ENCODE assay signal across 12 cellular contexts in genomic region chr15:101244889-101245668, GRCh38. TPM values are rescaled to one million over a fixed set of nuclear protein-coding genes. Genes with fewer than 3 reads are reported as not detected.
DNase-seq lines count a peak whose midpoint lies in the region; ATAC-seq and TF ChIP-seq lines count a peak whose summit lies in the region.
"Had no signal": no experiment of that assay in that cellular context is flagged by ENCODE, and none has a peak within 500 bp of the region (broad histone marks: within the 10 kb centered on the region; RNA-seq: fewer than 3 reads in every experiment).

No MANE protein-coding gene starts in this region.

- H3K79me2 ChIP-seq in Loucy (ENCODE audit: insufficient read depth, low read length), result peaks cover 100% of the 10 kb centered on the region

- peaks cover 92% of the 10 kb centered on the region for H3K4me1 ChIP-seq in Loucy (ENCODE audit: insufficient read depth, low read length, poor library complexity, severe bottlenecking)

- no peak for ATAC-seq in HG03432 (IDR thresholded peaks at IDR 0.05; ENCODE audit: unreplicated experiment)
- ATAC-seq in GM21825 (IDR thresholded peaks at IDR 0.05; ENCODE audit: unreplicated experiment), result no peak
- no peak for ATAC-seq in HG02981 (IDR thresholded peaks at IDR 0.05; ENCODE audit: unreplicated experiment)

- peak overlapping the region; percentile 80 for H3K4me3 ChIP-seq in Loucy (ENCODE audit: low read length, poor library complexity, severe bottlenecking)

- no peak overlapping the region for H2AFZ ChIP-seq in Loucy (ENCODE audit: low read length)

- peaks cover 75% of the 10 kb centered on the region for H4K20me1 ChIP-seq in Loucy (ENCODE audit: insufficient read depth, low read length, poor library complexity, severe bottlenecking)

- peaks cover 19% of the 10 kb centered on the region for H3F3A ChIP-seq in Loucy (ENCODE audit: low read depth)

- peak overlapping the region; percentile 49 for H3K4me3 Mint-ChIP-seq in T-helper 1 cell treated with Interleukin-12 subunit alpha and Interleukin-12 subunit beta and Interleukin-4 antibody, amounts not matched to agents 30 μg/mL and 1 μg/mL, for 36 hours
- peak overlapping the region in 3 of 5 experiments; percentile 3 to 30 (median 8) for H3K4me3 Mint-ChIP-seq in brain
- no peak overlapping the region for H3K4me3 Mint-ChIP-seq in osteocyte (ENCODE audit: unreplicated experiment)

- TF ChIP-seq CTCF in Loucy (conservative IDR thresholded peaks at IDR 0.05; ENCODE audit: low read length) (no peak), brain (conservative IDR thresholded peaks at IDR 0.05) (no peak), osteocyte (IDR thresholded peaks at IDR 0.05) (no peak)

- H3K36me3 Mint-ChIP-seq in T-helper 1 cell treated with Interleukin-12 subunit alpha and Interleukin-12 subunit beta and Interleukin-4 antibody, amounts not matched to agents 30 μg/mL and 1 μg/mL, for 36 hours (ENCODE audit: low read depth), result peaks cover 31% of the 10 kb centered on the region
- H3K36me3 Mint-ChIP-seq in brain (peaks cover 49% of the 10 kb centered on the region), osteocyte (ENCODE audit: unreplicated experiment) (peaks cover 8% of the 10 kb centered on the region)

- H3K4me1 Mint-ChIP-seq in T-helper 1 cell treated with Interleukin-12 subunit alpha and Interleukin-12 subunit beta and Interleukin-4 antibody, amounts not matched to agents 30 μg/mL and 1 μg/mL, for 36 hours (ENCODE audit: low read depth), result peaks cover 89% of the 10 kb centered on the region
- H3K4me1 Mint-ChIP-seq in brain (peaks cover 94% of the 10 kb centered on the region), osteocyte (ENCODE audit: unreplicated experiment) (peaks cover 66% of the 10 kb centered on the region)

- H3K27me3 Mint-ChIP-seq in T-helper 1 cell treated with Interleukin-12 subunit alpha and Interleukin-12 subunit beta and Interleukin-4 antibody, amounts not matched to agents 30 μg/mL and 1 μg/mL, for 36 hours (ENCODE audit: low read depth), result no peaks in the 10 kb centered on the region
- H3K27me3 Mint-ChIP-seq in brain (no peaks in the 10 kb centered on the region), osteocyte (ENCODE audit: unreplicated experiment) (no peaks in the 10 kb centered on the region)

- no peaks in the 10 kb centered on the region for H3K27me3 ChIP-seq in Loucy (ENCODE audit: insufficient read depth, low read length, poor library complexity, severe bottlenecking)

- DNase-seq in T-helper 1 cell (no peak), osteocyte (ENCODE audit: extremely low spot score, unreplicated experiment) (no peak)
- DNase-seq: activated CD4-positive, alpha-beta T cell treated with anti-CD3 and anti-CD28 coated beads, Interleukin-2, amount 50 U/mL, for 48 hours; NCI-H1417 treated with DMSO at 0.1 percent for 48 hours; NCI-H526; posterior cingulate gyrus had no signal

- peak overlapping the region; percentile 83 for H3K9ac ChIP-seq in Loucy (ENCODE audit: low read depth, low read length, poor library complexity, severe bottlenecking)

- no peaks in the 10 kb centered on the region for H3K36me3 ChIP-seq in Loucy (ENCODE audit: insufficient read depth, low read length)

- H3K9me3 ChIP-seq in Loucy (ENCODE audit: insufficient read depth, low read depth, low read length), result no peaks in the 10 kb centered on the region

- H3K27ac Mint-ChIP-seq in T-helper 1 cell treated with Interleukin-12 subunit alpha and Interleukin-12 subunit beta and Interleukin-4 antibody, amounts not matched to agents 30 μg/mL and 1 μg/mL, for 36 hours, result peak overlapping the region; percentile 84
- H3K27ac Mint-ChIP-seq in brain (peak overlapping the region in 2 of 5 experiments; percentile 22 to 48), osteocyte (ENCODE audit: unreplicated experiment) (peak overlapping the region; percentile 15)

- no peaks in the 10 kb centered on the region for H3K9me2 ChIP-seq in Loucy (replicated peaks; ENCODE audit: low read depth, low read length)

- peak overlapping the region; percentile 96 for H3K4me2 ChIP-seq in Loucy (ENCODE audit: low read depth, low read length, poor library complexity, severe bottlenecking)

- H3K9me3 Mint-ChIP-seq in T-helper 1 cell treated with Interleukin-12 subunit alpha and Interleukin-12 subunit beta and Interleukin-4 antibody, amounts not matched to agents 30 μg/mL and 1 μg/mL, for 36 hours, result no peaks in the 10 kb centered on the region
- H3K9me3 Mint-ChIP-seq in brain (no peaks in the 10 kb centered on the region), osteocyte (ENCODE audit: unreplicated experiment) (no peaks in the 10 kb centered on the region)

RNA-seq across cellular contexts. Expression of gene CHSY1, which starts 6.8 kb away (rescaled TPM):
- polyA plus RNA-seq in brain (ENCODE audit: insufficient read depth, low read depth, low replicate concordance), result 23.9 TPM
- 39.7 and 41.1 TPM in 2 replicates for total RNA-seq in osteocyte

RNA-seq across cellular contexts. Expression of gene SELENOS, which starts 32.2 kb away (rescaled TPM):
- polyA plus RNA-seq in brain (ENCODE audit: insufficient read depth, low read depth, low replicate concordance), result 50.0 TPM
- 60.4 and 66.6 TPM in 2 replicates for total RNA-seq in osteocyte

RNA-seq across cellular contexts. Expression of gene SNRPA1, which starts 50.0 kb away (rescaled TPM):
- 46.6 TPM for polyA plus RNA-seq in brain (ENCODE audit: insufficient read depth, low read depth, low replicate concordance)
- 34.6 and 39.9 TPM in 2 replicates for total RNA-seq in osteocyte
